ENCODE assay signal across 29 cellular contexts in the genomic region with DNA sequence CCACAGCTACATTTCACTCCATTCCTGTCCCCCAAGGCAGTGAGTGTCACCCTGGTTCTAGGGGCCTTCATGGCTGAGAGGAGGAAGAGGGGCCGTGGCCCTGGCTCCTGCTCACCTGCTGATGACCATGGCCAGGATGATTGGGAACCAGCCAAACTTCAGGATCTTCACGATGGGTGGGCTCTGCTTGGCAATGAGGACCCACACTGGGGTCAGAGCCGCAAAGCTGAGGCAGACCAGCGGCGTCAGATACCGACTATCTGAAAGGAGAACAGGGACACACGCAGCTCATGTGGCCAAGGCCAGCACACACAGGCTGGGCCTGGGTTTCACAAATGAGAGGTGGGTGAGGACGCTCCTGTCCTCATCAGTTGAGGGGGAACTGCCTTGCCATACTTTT. TPM values are rescaled to one million over a fixed set of nuclear protein-coding genes. Genes with fewer than 3 reads are reported as not detected.
"Had no signal": no experiment of that assay in that cellular context is flagged by ENCODE, and none has a peak within 500 bp of the region (broad histone marks: within the 10 kb centered on the region; RNA-seq: fewer than 3 reads in every experiment).

No MANE protein-coding gene starts in this region.

- H3K36me3 ChIP-seq: pancreas, transverse colon, uterus had no signal

- DNase-seq: heart left ventricle; hypothalamus; immature natural killer cell; left ventricle myocardium inferior; naive thymus-derived CD8-positive, alpha-beta T cell; nucleus accumbens; pancreas; posterior cingulate gyrus; retina; right cardiac atrium; small intestine; spleen; stimulated activated CD4-positive, alpha-beta T cell treated with anti-CD3 and anti-CD28 coated beads, Interleukin-2, amount 100 ng/mL, for 48 hours; stimulated activated CD4-positive, alpha-beta T cell treated with anti-CD3 and anti-CD28 coated beads, Interleukin-4, amount 100 ng/mL, for 4 hours; stimulated activated naive B cell treated with anti-CD40 and anti-IgM and Interleukin-4, amounts not matched to agents 10 μg/mL and 1 μg/mL and 100 μg/mL, for 72 hours; stimulated activated naive CD8-positive, alpha-beta T cell treated with anti-CD3 and anti-CD28 coated beads, Interleukin-15, Interleukin-2, amounts not matched to agents 100 U/mL and 50 U/mL, for 24 hours; stomach; testis; thyroid gland; transverse colon; upper lobe of left lung; uterus had no signal

- H3K9me3 ChIP-seq: heart left ventricle, left ventricle myocardium inferior, pancreas, prostate gland, spleen, stomach, testis, thyroid gland, transverse colon, upper lobe of left lung, uterus had no signal

- H3K27me3 ChIP-seq: heart left ventricle, pancreas, spleen, stomach, testis, thyroid gland, transverse colon, upper lobe of left lung, uterus had no signal

- ATAC-seq: heart left ventricle; naive thymus-derived CD8-positive, alpha-beta T cell; pancreas; right cardiac atrium; sciatic nerve; stimulated activated naive B cell treated with anti-CD40 and anti-IgM and Interleukin-4, amounts not matched to agents 10 μg/mL and 1 μg/mL and 100 μg/mL, for 72 hours; stimulated activated naive CD8-positive, alpha-beta T cell treated with anti-CD3 and anti-CD28 coated beads, Interleukin-15, Interleukin-2, amounts not matched to agents 100 U/mL and 50 U/mL, for 24 hours had no signal

- H3K27ac ChIP-seq: heart left ventricle, left ventricle myocardium inferior, pancreas, prostate gland, spleen, stomach, testis, thyroid gland, transverse colon, upper lobe of left lung, uterus had no signal

- FAIRE-seq: islet of Langerhans, pancreas, small intestine had no signal

- H3K4me3 ChIP-seq: heart left ventricle, left ventricle myocardium inferior, pancreas, prostate gland, spleen, stomach, testis, thyroid gland, transverse colon, upper lobe of left lung, uterus had no signal

- H3K4me1 ChIP-seq: pancreas, prostate gland, spleen, stomach, thyroid gland, upper lobe of left lung, uterus had no signal

RNA-seq across cellular contexts. Expression of a gene that starts 47.6 kb away (rescaled TPM):
- total RNA-seq: kidney epithelial cell; lung microvascular endothelial cell; mucosa of gallbladder; naive thymus-derived CD8-positive, alpha-beta T cell; osteoblast; spleen; stomach; transverse colon had no signal
- polyA plus RNA-seq: naive thymus-derived CD8-positive, alpha-beta T cell; spleen had no signal
